In genomic region chr6:5149160-5149559, GRCh38 we compare ENCODE assay signal across 1 cellular context.
A peak's percentile ranks its signal among the peaks of the same experiment; 100 is the strongest.
TF ChIP-seq lines count a peak whose summit lies in the region.

No MANE protein-coding gene starts in this region.

TF ChIP-seq in GM12878, 131 proteins besides CTCF, POLR2A, EP300 and RAD21 (continued from another document):
- no peak for TF ChIP-seq HSF1 (IDR thresholded peaks at IDR 0.05; ENCODE audit: low read depth, low read length)
- no peak for TF ChIP-seq IKZF1 (conservative IDR thresholded peaks at IDR 0.05)
- no peak for TF ChIP-seq CHD2 (IDR thresholded peaks at IDR 0.05; ENCODE audit: borderline replicate concordance, low read depth, low read length)
- TF ChIP-seq MLLT1 (IDR thresholded peaks at IDR 0.05): no peak
- TF ChIP-seq JUND (IDR thresholded peaks at IDR 0.05; ENCODE audit: low read depth, low read length): no peak
- no peak for TF ChIP-seq CEBPB (IDR thresholded peaks at IDR 0.05; ENCODE audit: borderline replicate concordance in 1 of 2, low read depth in 2 of 2, low read length in 2 of 2)
- no peak for TF ChIP-seq YY1 (IDR thresholded peaks at IDR 0.05; ENCODE audit: low read depth, low read length)
- 0 out of 2 replicates have a peak, but pooled peaks have one; percentile 18 for TF ChIP-seq NR2F1 (conservative IDR thresholded peaks at IDR 0.05)
- TF ChIP-seq FOXM1 (IDR thresholded peaks at IDR 0.05; ENCODE audit: low read depth, low read length): no peak
- TF ChIP-seq JUNB (IDR thresholded peaks at IDR 0.05): 0 out of 2 replicates have a peak, but pooled peaks have one; percentile 2
- TF ChIP-seq BHLHE40 (IDR thresholded peaks at IDR 0.05; ENCODE audit: borderline replicate concordance in 1 of 2, low read depth in 2 of 2, low read length in 1 of 2): no peak
- TF ChIP-seq ESRRA (IDR thresholded peaks at IDR 0.05; ENCODE audit: low read length): no peak
